ENCODE assay signal across 17 cellular contexts in the genomic region with DNA sequence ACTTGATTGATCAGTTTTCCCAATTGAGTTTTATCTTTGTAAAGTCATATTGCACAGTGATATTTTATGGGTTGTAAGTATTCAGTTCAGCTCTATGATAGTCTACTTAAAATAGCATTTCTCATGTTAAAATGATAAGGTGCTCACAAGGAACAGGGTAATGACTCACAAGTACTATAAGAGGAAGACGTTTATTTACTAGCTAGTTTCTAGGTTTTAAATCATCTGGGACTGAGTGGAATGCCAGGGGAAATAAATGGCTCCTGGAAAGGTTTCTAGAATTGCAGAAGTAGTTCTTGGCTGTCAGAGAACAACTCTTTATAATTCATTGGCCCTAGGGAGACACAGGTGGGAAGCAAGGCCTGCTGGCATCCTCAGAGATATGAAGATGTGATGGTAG.
A peak's percentile ranks its signal among the peaks of the same experiment; 100 is the strongest.
DNase-seq lines count a peak whose midpoint lies in the region; ATAC-seq and TF ChIP-seq lines count a peak whose summit lies in the region.
"Had no signal": no experiment of that assay in that cellular context is flagged by ENCODE, and none has a peak within 500 bp of the region (broad histone marks: within the 10 kb centered on the region; RNA-seq: fewer than 3 reads in every experiment).

No MANE protein-coding gene starts in this region.

- no peak overlapping the region for H3K4me3 Mint-ChIP-seq in dendritic cell treated with granulocyte-macrophage colony-stimulating factor and Interleukin-4, amounts not matched to agents 40 ng/mL and 50 ng/mL, for 4 days
- H3K4me3 Mint-ChIP-seq in T-cell = no peak overlapping the region
- H3K4me3 Mint-ChIP-seq: CD14-positive monocyte; CD4-positive, alpha-beta memory T cell had no signal

- no peak for TF ChIP-seq CTCF in omental fat pad (IDR thresholded peaks at IDR 0.05)

- no peaks in the 10 kb centered on the region for H3F3A ChIP-seq in GM23248 (ENCODE audit: insufficient read depth)

- no peaks in the 10 kb centered on the region for H3K9me3 ChIP-seq in GM23248 (ENCODE audit: low read depth)
- H3K9me3 ChIP-seq: BLaER1, HAP-1 had no signal

- H3K4me1 Mint-ChIP-seq in dendritic cell treated with granulocyte-macrophage colony-stimulating factor and Interleukin-4, amounts not matched to agents 40 ng/mL and 50 ng/mL, for 4 days (ENCODE audit: low read depth) = peaks cover 23% of the 10 kb centered on the region
- H3K4me1 Mint-ChIP-seq in T-cell = no peaks in the 10 kb centered on the region
- H3K4me1 Mint-ChIP-seq: CD14-positive monocyte; CD4-positive, alpha-beta memory T cell had no signal

- in situ Hi-C loops in GM23248 (cut with MboI) = no loop called here

- CTCF ChIA-PET in T-cell (lab: Charles Lee) = no interaction called here

- no peak overlapping the region for H3K27ac ChIP-seq in GM23248
- H3K27ac ChIP-seq: 22Rv1, BLaER1 had no signal

- H3K9ac ChIP-seq in GM23248 = no peak overlapping the region
- H3K9ac ChIP-seq: BLaER1 had no signal

- intact Hi-C loops in dendritic cell treated with granulocyte-macrophage colony-stimulating factor and Interleukin-4, amounts not matched to agents 40 ng/mL and 50 ng/mL, for 4 days (cut with micrococcal nuclease) = no loop called here

- no peaks in the 10 kb centered on the region for H3K9me3 Mint-ChIP-seq in dendritic cell treated with granulocyte-macrophage colony-stimulating factor and Interleukin-4, amounts not matched to agents 40 ng/mL and 50 ng/mL, for 4 days
- no peaks in the 10 kb centered on the region for H3K9me3 Mint-ChIP-seq in T-cell
- H3K9me3 Mint-ChIP-seq: CD14-positive monocyte; CD4-positive, alpha-beta memory T cell had no signal

- no peak overlapping the region for H3K4me3 ChIP-seq in GM23248
- H3K4me3 ChIP-seq: BLaER1, HAP-1 had no signal

- H3K27me3 ChIP-seq in GM23248 (replicated peaks; ENCODE audit: insufficient read depth) = no peaks in the 10 kb centered on the region; the same call in 1 of the 2 replicates
- H3K27me3 ChIP-seq: BLaER1 had no signal

- no peak overlapping the region for H3K4me2 ChIP-seq in GM23248 (ENCODE audit: unreplicated experiment)
- H3K4me2 ChIP-seq: BLaER1 had no signal

- H3K9me2 ChIP-seq in GM23248 (ENCODE audit: insufficient read depth) = no peaks in the 10 kb centered on the region

- H4K20me1 ChIP-seq in GM23248 (ENCODE audit: insufficient read depth) = no peaks in the 10 kb centered on the region
- H4K20me1 ChIP-seq: BLaER1 had no signal

- POLR2A ChIA-PET in T-cell (lab: Charles Lee) = no interaction called here

- H3K4me1 ChIP-seq in GM23248 (ENCODE audit: insufficient read depth) = no peaks in the 10 kb centered on the region
- H3K4me1 ChIP-seq: HAP-1 had no signal

- ATAC-seq in omental fat pad (ENCODE audit: low FRiP score) (peak; percentile 45), T-cell (replicated peaks in 1 of 4) (no peak)
- ATAC-seq: HepG2 had no signal

- WGBS in GM23248 (ENCODE audit: low coverage in 1 of 2, low lambda C conversion rate in 2 of 2, missing lambda C conversion rate in 2 of 2), 2 experiments = 36 to 38% methylated on average over 1 of the region's 1 CpG

- H2AFZ ChIP-seq in GM23248 = no peak overlapping the region

- no peaks in the 10 kb centered on the region for H3K79me2 ChIP-seq in GM23248 (ENCODE audit: insufficient read depth)

- DNase-seq in NOMO-1 treated with DMSO at 0.1 percent for 48 hours (lab: John Stamatoyannopoulos, UW; ENCODE audit: unreplicated experiment) = peak; percentile 11
- no peak for DNase-seq in NOMO-1 (lab: John Stamatoyannopoulos, UW; ENCODE audit: unreplicated experiment in 2 of 2)
- peak; percentile 8 for DNase-seq in NCI-H226
- no peak for DNase-seq in omental fat pad (ENCODE audit: low spot score)
- DNase-seq in T-cell = no peak
- no peak for DNase-seq in NK-92 treated with Interleukin-12 subunit alpha and Interleukin-12 subunit beta, amount 100 ng/mL, for 24 hours (lab: John Stamatoyannopoulos, UW)
- no peak for DNase-seq in GM23248
- DNase-seq: CD4-positive, alpha-beta memory T cell; DMS153; DMS79; GDM1 had no signal

- H3K27me3 Mint-ChIP-seq in dendritic cell treated with granulocyte-macrophage colony-stimulating factor and Interleukin-4, amounts not matched to agents 40 ng/mL and 50 ng/mL, for 4 days = peaks cover 22% of the 10 kb centered on the region
- peaks cover 9 to 11% of the 10 kb centered on the region in 2 donors for H3K27me3 Mint-ChIP-seq in T-cell

- H3K36me3 ChIP-seq in GM23248 (ENCODE audit: low read depth) = no peaks in the 10 kb centered on the region
- H3K36me3 ChIP-seq: BLaER1, HAP-1 had no signal

- H3K27ac Mint-ChIP-seq in dendritic cell treated with granulocyte-macrophage colony-stimulating factor and Interleukin-4, amounts not matched to agents 40 ng/mL and 50 ng/mL, for 4 days = peak overlapping the region; percentile 18
- H3K27ac Mint-ChIP-seq in T-cell = no peak overlapping the region
- H3K27ac Mint-ChIP-seq: CD14-positive monocyte; CD4-positive, alpha-beta memory T cell had no signal

- H3K36me3 Mint-ChIP-seq in dendritic cell treated with granulocyte-macrophage colony-stimulating factor and Interleukin-4, amounts not matched to agents 40 ng/mL and 50 ng/mL, for 4 days (ENCODE audit: low read depth) = no peaks in the 10 kb centered on the region
- H3K36me3 Mint-ChIP-seq in T-cell = no peaks in the 10 kb centered on the region
- H3K36me3 Mint-ChIP-seq: CD14-positive monocyte; CD4-positive, alpha-beta memory T cell had no signal

Comparison
In these comparisons a context has a peak if more than half of its experiments do, and no peak if none do; other contexts are left out.
1. DNase-seq: peak in NOMO-1 treated with DMSO at 0.1 percent for 48 hours (single experiment) and NCI-H226 (single experiment); none in NOMO-1 (0 of 2), omental fat pad (single experiment), T-cell (0 of 34), NK-92 treated with Interleukin-12 subunit alpha and Interleukin-12 subunit beta, amount 100 ng/mL, for 24 hours (single experiment) and GM23248 (single experiment).